In genomic region chr20:59177266-59178250, GRCh38 we compare ENCODE assay signal across 11 cellular contexts.
DNase-seq lines count a peak whose midpoint lies in the region; ATAC-seq lines count a peak whose summit lies in the region.
"Had no signal": no experiment of that assay in that cellular context is flagged by ENCODE, and none has a peak within 500 bp of the region (broad histone marks: within the 10 kb centered on the region; RNA-seq: fewer than 3 reads in every experiment).

No MANE protein-coding gene starts in this region.

- H3K27ac Mint-ChIP-seq in activated naive CD4-positive, alpha-beta T cell treated with anti-CD3 and anti-CD28 coated beads, Interleukin-2, amount 50 U/mL, for 24 hours = peak overlapping the region; percentile 86
- H3K27ac Mint-ChIP-seq: nephron progenitor cell had no signal

- H3K4me3 Mint-ChIP-seq in activated naive CD4-positive, alpha-beta T cell treated with anti-CD3 and anti-CD28 coated beads, Interleukin-2, amount 50 U/mL, for 24 hours = peak overlapping the region; percentile 77
- H3K4me3 Mint-ChIP-seq: nephron progenitor cell had no signal

- H3K36me3 Mint-ChIP-seq in activated naive CD4-positive, alpha-beta T cell treated with anti-CD3 and anti-CD28 coated beads, Interleukin-2, amount 50 U/mL, for 24 hours = peaks cover 16% of the 10 kb centered on the region

- no peaks in the 10 kb centered on the region for H3K9me3 Mint-ChIP-seq in activated naive CD4-positive, alpha-beta T cell treated with anti-CD3 and anti-CD28 coated beads, Interleukin-2, amount 50 U/mL, for 24 hours

- peak; percentile 42 for DNase-seq in activated naive CD4-positive, alpha-beta T cell treated with Interleukin-2 at 50 U/mL for 16 hours
- no peak for DNase-seq in activated naive CD4-positive, alpha-beta T cell treated with anti-CD3 and anti-CD28 coated beads, Interleukin-2, amount 50 U/mL, for 16 hours
- peak in 2 of 3 experiments; percentile 27 to 30 for DNase-seq in stimulated activated CD4-positive, alpha-beta T cell treated with anti-CD3 and anti-CD28 coated beads, TNF-alpha, amount 100 ng/mL, for 24 hours (ENCODE audit: low read depth in 3 of 3)
- DNase-seq in NCI-H345 treated with DMSO at 0.1 percent for 48 hours (lab: John Stamatoyannopoulos, UW; ENCODE audit: unreplicated experiment) (no peak), SHP77 treated with DMSO at 0.1 percent for 48 hours (lab: John Stamatoyannopoulos, UW) (no peak), AG08395 (ENCODE audit: low spot score) (no peak)
- DNase-seq: kidney glomerular epithelial cell, NCI-H2081, nephron progenitor cell had no signal

- H3K27me3 Mint-ChIP-seq in activated naive CD4-positive, alpha-beta T cell treated with anti-CD3 and anti-CD28 coated beads, Interleukin-2, amount 50 U/mL, for 24 hours = no peaks in the 10 kb centered on the region

- peak; percentile 54 for ATAC-seq in HG03439 (IDR thresholded peaks at IDR 0.05; ENCODE audit: unreplicated experiment)

- H3K4me1 Mint-ChIP-seq in activated naive CD4-positive, alpha-beta T cell treated with anti-CD3 and anti-CD28 coated beads, Interleukin-2, amount 50 U/mL, for 24 hours = peaks cover 95% of the 10 kb centered on the region

Comparison
In these comparisons a context has a peak if more than half of its experiments do, and no peak if none do; other contexts are left out.
1. DNase-seq: peak in activated naive CD4-positive, alpha-beta T cell treated with Interleukin-2 at 50 U/mL for 16 hours (single experiment) and stimulated activated CD4-positive, alpha-beta T cell treated with anti-CD3 and anti-CD28 coated beads, TNF-alpha, amount 100 ng/mL, for 24 hours (2 of 3); none in activated naive CD4-positive, alpha-beta T cell treated with anti-CD3 and anti-CD28 coated beads, Interleukin-2, amount 50 U/mL, for 16 hours (single experiment), NCI-H345 treated with DMSO at 0.1 percent for 48 hours (single experiment), SHP77 treated with DMSO at 0.1 percent for 48 hours (single experiment) and AG08395 (single experiment).